ENCODE assay signal across 1 cellular context in genomic region chr2:11458753-11459152, GRCh38.
TF ChIP-seq lines count a peak whose summit lies in the region.

No MANE protein-coding gene starts in this region.

TF ChIP-seq in K562, 482 proteins besides CTCF, POLR2A, EP300 and RAD21:
- TF ChIP-seq MEF2A (IDR thresholded peaks at IDR 0.05; ENCODE audit: control insufficient read depth, low read depth, low read length) (peak; percentile 15; the same call in 1 of the 2 replicates), ZBTB49 (CRISPR knock-in tag; IDR thresholded peaks at IDR 0.05; ENCODE audit: borderline replicate concordance) (no peak)
